Comparison of ENCODE assay signal across 15 cellular contexts in the genomic region with DNA sequence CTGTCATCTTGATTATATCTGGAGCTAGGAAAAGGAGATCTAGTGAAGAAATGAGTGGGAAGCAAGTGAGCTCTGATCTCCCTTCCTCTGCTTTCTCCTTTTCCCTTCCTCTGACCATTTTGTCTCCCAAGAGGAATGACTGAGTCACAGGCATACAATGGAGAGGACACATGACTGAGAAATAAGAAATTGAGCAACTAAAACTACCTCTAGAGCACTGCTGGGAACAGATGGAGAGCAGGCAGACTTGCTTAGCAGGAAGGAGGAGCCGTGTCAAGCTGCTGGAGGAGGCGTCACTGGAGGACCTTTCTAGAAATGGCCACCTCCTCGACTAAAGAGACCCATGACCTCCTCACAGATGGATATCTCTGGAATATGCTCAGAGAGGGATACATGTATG.
DNase-seq lines count a peak whose midpoint lies in the region; ATAC-seq and FAIRE-seq lines count a peak whose summit lies in the region.
"Had no signal": no experiment of that assay in that cellular context is flagged by ENCODE, and none has a peak within 500 bp of the region (broad histone marks: within the 10 kb centered on the region; RNA-seq: fewer than 3 reads in every experiment).

No MANE protein-coding gene starts in this region.

- peak; percentile 49 for DNase-seq in HT1080 (ENCODE audit: low read depth)
- DNase-seq in dermis blood vessel endothelial cell: peak; percentile 47
- DNase-seq in kidney tubule cell (ENCODE audit: low spot score): peak; percentile 41
- no peak for DNase-seq in GM19239 (ENCODE audit: insufficient read length, low spot score)
- no peak for DNase-seq in cortex of kidney (lab: John Stamatoyannopoulos, UW)
- DNase-seq: DMS53; effector CD4-positive, alpha-beta T cell; H9; NCI-H1417; NCI-H526 treated with DMSO at 0.1 percent for 48 hours; SHP77 had no signal

- peaks cover 16% of the 10 kb centered on the region for H3K4me1 ChIP-seq in ACC112 (ENCODE audit: control insufficient read depth, insufficient read depth, low read length, unreplicated experiment)

- ATAC-seq in HG02759 (IDR thresholded peaks at IDR 0.05; ENCODE audit: unreplicated experiment) (no peak), GM19467 (IDR thresholded peaks at IDR 0.05; ENCODE audit: unreplicated experiment) (no peak)
- ATAC-seq: HepG2 had no signal

- H3K79me2 ChIP-seq in ACC112 (ENCODE audit: control insufficient read depth, insufficient read depth, low read length, unreplicated experiment): no peaks in the 10 kb centered on the region

- no peaks in the 10 kb centered on the region for H3K27me3 ChIP-seq in ACC112 (ENCODE audit: insufficient read depth, low read length)

- peaks cover 6% of the 10 kb centered on the region; the same call in 1 of the 2 replicates for H3K36me3 ChIP-seq in ACC112 (ENCODE audit: insufficient read depth, low read length)

- H3K27ac ChIP-seq in ACC112 (ENCODE audit: low read depth, low read length): peak overlapping the region; percentile 31

- H3K4me3 ChIP-seq in ACC112 (ENCODE audit: low read depth, low read length): no peak overlapping the region

- no peak for FAIRE-seq in GM19239 (lab: Jason Lieb, UNC)
- FAIRE-seq: HepG2 had no signal

- no peak overlapping the region for H2AFZ ChIP-seq in ACC112 (ENCODE audit: low read length, unreplicated experiment)

Comparison
In these comparisons a context has a peak if more than half of its experiments do, and no peak if none do; other contexts are left out.
1. DNase-seq: peak in HT1080 (single experiment), dermis blood vessel endothelial cell (single experiment) and kidney tubule cell (single experiment); none in GM19239 (single experiment) and cortex of kidney (single experiment).